Comparison of ENCODE assay signal across 28 cellular contexts in the genomic region with DNA sequence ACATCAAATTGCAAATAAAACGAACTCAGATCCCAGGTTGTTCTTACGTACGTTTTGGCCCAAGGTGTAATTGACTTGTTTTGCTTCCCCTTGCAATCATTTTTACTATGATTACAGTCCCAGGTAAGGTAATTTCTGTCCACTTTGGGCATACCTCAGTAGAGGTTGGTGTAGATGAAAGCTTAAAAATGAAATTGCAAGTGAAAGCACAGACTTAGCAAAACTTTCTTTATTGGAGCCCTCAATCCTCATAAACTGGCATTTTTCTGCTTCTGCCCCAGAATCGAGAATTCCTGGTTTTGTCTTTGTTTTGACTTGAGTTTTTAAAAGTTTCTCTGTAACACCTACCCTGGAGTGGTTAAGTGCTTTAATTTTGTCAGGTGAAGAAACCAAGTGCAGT. TPM values are rescaled to one million over a fixed set of nuclear protein-coding genes. Genes with fewer than 3 reads are reported as not detected.
A peak's percentile ranks its signal among the peaks of the same experiment; 100 is the strongest.
DNase-seq lines count a peak whose midpoint lies in the region; ATAC-seq and TF ChIP-seq lines count a peak whose summit lies in the region.
"Had no signal": no experiment of that assay in that cellular context is flagged by ENCODE, and none has a peak within 500 bp of the region (broad histone marks: within the 10 kb centered on the region; RNA-seq: fewer than 3 reads in every experiment).

No MANE protein-coding gene starts in this region.

- H3K4me1 ChIP-seq in MM.1S (ENCODE audit: low read length), result peaks cover 15% of the 10 kb centered on the region
- peaks cover 22% of the 10 kb centered on the region for H3K4me1 ChIP-seq in endodermal cell (ENCODE audit: control insufficient read depth, insufficient read depth, low read length)

- no peaks in the 10 kb centered on the region; the same call in 1 of the 2 replicates for H3K36me3 ChIP-seq in MM.1S (replicated peaks; ENCODE audit: insufficient read depth, low read length)
- peaks cover 84% of the 10 kb centered on the region for H3K36me3 ChIP-seq in endodermal cell (ENCODE audit: control insufficient read depth, insufficient read depth, low read length)
- H3K36me3 ChIP-seq: gastrocnemius medialis, right lobe of liver, suprapubic skin had no signal

- H3K27ac Mint-ChIP-seq in T-helper 2 cell treated with Interferon-gamma antibody and Interleukin-4, amounts not matched to agents 5 μg/mL and 100 μg/mL, for 36 hours, result peak overlapping the region; percentile 2
- no peak overlapping the region for H3K27ac Mint-ChIP-seq in endodermal cell
- H3K27ac Mint-ChIP-seq: activated CD8-positive, alpha-beta memory T cell treated with anti-CD3 and anti-CD28 coated beads, Interleukin-2, amount 10 ng/mL, durations not matched to agents 7 days and 5 days had no signal

- H3K4me3 ChIP-seq in MM.1S (ENCODE audit: low read length) (no peak overlapping the region), endodermal cell (ENCODE audit: low read length) (peak overlapping the region; percentile 21)
- H3K4me3 ChIP-seq: adrenal gland, dorsolateral prefrontal cortex, gastrocnemius medialis, right lobe of liver, suprapubic skin had no signal

- no peak overlapping the region for H2AFZ ChIP-seq in MM.1S (ENCODE audit: low read length)

- WGBS in endodermal cell (ENCODE audit: insufficient coverage in 1 of 2, insufficient read length in 1 of 2), 2 experiments, result 89 to 94% methylated on average over 3 to 4 of the region's 4 CpGs

- no peak for DNase-seq in T-helper 2 cell treated with Interferon-gamma antibody and Interleukin-4, amounts not matched to agents 5 μg/mL and 100 μg/mL, for 36 hours (ENCODE audit: low spot score)
- DNase-seq in T-helper 2 cell (no peak), MM.1S (peak; percentile 50), endodermal cell (no peak)
- DNase-seq: 8988T; activated CD8-positive, alpha-beta memory T cell treated with anti-CD3 and anti-CD28 coated beads, Interleukin-2, amount 10 ng/mL, durations not matched to agents 7 days and 5 days; adrenal gland; cerebellar nuclear complex; dorsolateral prefrontal cortex; gastrocnemius medialis; GOT3; left cardiac atrium; NCI-H1092 treated with DMSO at 0.1 percent for 48 hours; NCI-H1930; NCI-H526; right lobe of liver; SHP77 treated with DMSO at 0.1 percent for 48 hours; stimulated activated CD4-positive, alpha-beta T cell treated with anti-CD3 and anti-CD28 coated beads, Interleukin-12 subunit alpha, Interleukin-12 subunit beta, amount 100 ng/mL, for 4 hours; stimulated activated CD4-positive, alpha-beta T cell treated with anti-CD3 and anti-CD28 coated beads, Interleukin-4, amount 100 ng/mL, for 1 hour had no signal

- H3K79me2 ChIP-seq in MM.1S (ENCODE audit: low read length), result peaks cover 66% of the 10 kb centered on the region

- no peaks in the 10 kb centered on the region for H3K27me3 Mint-ChIP-seq in T-helper 2 cell treated with Interferon-gamma antibody and Interleukin-4, amounts not matched to agents 5 μg/mL and 100 μg/mL, for 36 hours (ENCODE audit: low read depth)
- H3K27me3 Mint-ChIP-seq in endodermal cell (ENCODE audit: insufficient read depth), result no peaks in the 10 kb centered on the region
- H3K27me3 Mint-ChIP-seq: activated CD8-positive, alpha-beta memory T cell treated with anti-CD3 and anti-CD28 coated beads, Interleukin-2, amount 10 ng/mL, durations not matched to agents 7 days and 5 days; brain had no signal

- no peaks in the 10 kb centered on the region for H3K9me3 ChIP-seq in MM.1S (replicated peaks; ENCODE audit: insufficient read depth, low read length)
- no peaks in the 10 kb centered on the region for H3K9me3 ChIP-seq in endodermal cell (ENCODE audit: control insufficient read depth, low read length)
- H3K9me3 ChIP-seq: adrenal gland, gastrocnemius medialis, right lobe of liver, suprapubic skin had no signal

- H3K9me3 Mint-ChIP-seq in T-helper 2 cell treated with Interferon-gamma antibody and Interleukin-4, amounts not matched to agents 5 μg/mL and 100 μg/mL, for 36 hours, result no peaks in the 10 kb centered on the region
- H3K9me3 Mint-ChIP-seq in endodermal cell, result no peaks in the 10 kb centered on the region
- H3K9me3 Mint-ChIP-seq: brain; stimulated activated effector memory CD8-positive, alpha-beta T cell treated with anti-CD3 and anti-CD28 coated beads, Interleukin-12 subunit alpha, Interleukin-12 subunit beta, amount 100 ng/mL, for 72 hours had no signal

- peaks cover 4% of the 10 kb centered on the region; the same call in 1 of the 2 replicates for H4K20me1 ChIP-seq in MM.1S (ENCODE audit: insufficient read depth, low read length)

- no peaks in the 10 kb centered on the region for H3F3A ChIP-seq in MM.1S (ENCODE audit: insufficient read depth, low read length)

- no peaks in the 10 kb centered on the region for H3K9me2 ChIP-seq in MM.1S (replicated peaks; ENCODE audit: insufficient read depth, low read length)

- H3K4me3 Mint-ChIP-seq in T-helper 2 cell treated with Interferon-gamma antibody and Interleukin-4, amounts not matched to agents 5 μg/mL and 100 μg/mL, for 36 hours, result peak overlapping the region; percentile 52
- H3K4me3 Mint-ChIP-seq in endodermal cell, result no peak overlapping the region
- H3K4me3 Mint-ChIP-seq: activated CD8-positive, alpha-beta memory T cell treated with anti-CD3 and anti-CD28 coated beads, Interleukin-2, amount 10 ng/mL, durations not matched to agents 7 days and 5 days; stimulated activated effector memory CD8-positive, alpha-beta T cell treated with anti-CD3 and anti-CD28 coated beads, Interleukin-12 subunit alpha, Interleukin-12 subunit beta, amount 100 ng/mL, for 72 hours had no signal

- ATAC-seq in GM19463 (IDR thresholded peaks at IDR 0.05; ENCODE audit: unreplicated experiment), result no peak
- no peak for ATAC-seq in GM19328 (IDR thresholded peaks at IDR 0.05; ENCODE audit: unreplicated experiment)
- no peak for ATAC-seq in GM19397 (IDR thresholded peaks at IDR 0.05; ENCODE audit: unreplicated experiment)
- ATAC-seq: activated CD4-positive, CD25-positive, alpha-beta regulatory T cell treated with anti-CD3 and anti-CD28 coated beads, Interleukin-2, amount 50 U/mL, for 24 hours; activated CD8-positive, alpha-beta memory T cell treated with anti-CD3 and anti-CD28 coated beads, Interleukin-2, amount 10 ng/mL, durations not matched to agents 7 days and 5 days; gastrocnemius medialis; left cardiac atrium; Panc1 had no signal

- H3K27me3 ChIP-seq in MM.1S (replicated peaks; ENCODE audit: insufficient read depth, low read length) (no peaks in the 10 kb centered on the region), endodermal cell (ENCODE audit: control insufficient read depth, insufficient read depth, low read length, poor library complexity, severe bottlenecking) (no peaks in the 10 kb centered on the region)
- H3K27me3 ChIP-seq: adrenal gland, dorsolateral prefrontal cortex, gastrocnemius medialis, right lobe of liver, suprapubic skin had no signal

- TF ChIP-seq CTCF in C4-2B (conservative IDR thresholded peaks at IDR 0.05) (no peak), MM.1S (IDR thresholded peaks at IDR 0.05; ENCODE audit: low read length) (no peak), endodermal cell (conservative IDR thresholded peaks at IDR 0.05) (no peak)

- H3K9ac ChIP-seq in MM.1S (ENCODE audit: low read length) (no peak overlapping the region), endodermal cell (ENCODE audit: extremely low read depth, low read length, poor library complexity, severe bottlenecking) (no peak overlapping the region)

- H3K4me1 Mint-ChIP-seq in T-helper 2 cell treated with Interferon-gamma antibody and Interleukin-4, amounts not matched to agents 5 μg/mL and 100 μg/mL, for 36 hours (ENCODE audit: low read depth), result peaks cover 64% of the 10 kb centered on the region
- H3K4me1 Mint-ChIP-seq in endodermal cell, result peaks cover 72% of the 10 kb centered on the region

- H3K36me3 Mint-ChIP-seq in T-helper 2 cell treated with Interferon-gamma antibody and Interleukin-4, amounts not matched to agents 5 μg/mL and 100 μg/mL, for 36 hours (ENCODE audit: low read depth), result peaks cover 58% of the 10 kb centered on the region
- peaks cover 42% of the 10 kb centered on the region for H3K36me3 Mint-ChIP-seq in endodermal cell (ENCODE audit: low read depth)

- no peak overlapping the region for H3K4me2 ChIP-seq in MM.1S (ENCODE audit: low read depth, low read length)

- peak overlapping the region; percentile 47; the same call in 1 of the 2 replicates for H3K27ac ChIP-seq in C4-2B
- H3K27ac ChIP-seq in MM.1S (ENCODE audit: low read length), result no peak overlapping the region
- no peak overlapping the region for H3K27ac ChIP-seq in endodermal cell (ENCODE audit: low read depth, low read length)
- H3K27ac ChIP-seq: adrenal gland, dorsolateral prefrontal cortex, gastrocnemius medialis, right lobe of liver, suprapubic skin had no signal

RNA-seq across cellular contexts. Expression of gene MRPS6, which starts 9.4 kb away (rescaled TPM):
- total RNA-seq in endodermal cell, result 100 to 1,000 TPM; 221 to 282 TPM
- polyA plus RNA-seq in endodermal cell (2013, experiment 1 of 2), result 154 TPM
- polyA plus RNA-seq in endodermal cell (2013, experiment 2 of 2), result 161 TPM

RNA-seq across cellular contexts. Expression of gene SLC5A3, which starts 9.4 kb away (rescaled TPM):
- total RNA-seq in endodermal cell, result 10 to 100 TPM; 41.9 to 57.2 TPM
- polyA plus RNA-seq in endodermal cell (2013, experiment 1 of 2), result 13.8 TPM
- polyA plus RNA-seq in endodermal cell (2013, experiment 2 of 2), result 13.9 TPM
